In genomic region chr6:143531720-143532504, GRCh38 we compare ENCODE assay signal across 17 cellular contexts. TPM values are rescaled to one million over a fixed set of nuclear protein-coding genes. Genes with fewer than 3 reads are reported as not detected.
DNase-seq lines count a peak whose midpoint lies in the region; TF ChIP-seq lines count a peak whose summit lies in the region.
"Had no signal": no experiment of that assay in that cellular context is flagged by ENCODE, and none has a peak within 500 bp of the region (broad histone marks: within the 10 kb centered on the region; RNA-seq: fewer than 3 reads in every experiment).

No MANE protein-coding gene starts in this region.

- H3K4me1 ChIP-seq in colonic mucosa (no peaks in the 10 kb centered on the region), transverse colon (peaks cover 0 to 25% (median 11%) of the 10 kb centered on the region in 4 donors)

- H3K4me1 Mint-ChIP-seq in activated CD4-positive, alpha-beta memory T cell treated with anti-CD3 and anti-CD28 coated beads for 36 hours (ENCODE audit: low read depth), result peaks cover 20% of the 10 kb centered on the region
- peaks cover 18% of the 10 kb centered on the region for H3K4me1 Mint-ChIP-seq in activated CD4-positive, alpha-beta memory T cell treated with anti-CD3 and anti-CD28 coated beads, Interleukin-2, amount 10 ng/mL, durations not matched to agents 7 days and 5 days

- H3K4me3 ChIP-seq in colonic mucosa, result no peak overlapping the region
- H3K4me3 ChIP-seq in transverse colon, result no peak overlapping the region
- H3K4me3 ChIP-seq: A549, GM23338, HAP-1 had no signal

- H3K27me3 Mint-ChIP-seq in activated CD4-positive, alpha-beta memory T cell treated with anti-CD3 and anti-CD28 coated beads for 36 hours, result no peaks in the 10 kb centered on the region
- H3K27me3 Mint-ChIP-seq in activated CD4-positive, alpha-beta memory T cell treated with anti-CD3 and anti-CD28 coated beads, Interleukin-2, amount 10 ng/mL, durations not matched to agents 7 days and 5 days, result no peaks in the 10 kb centered on the region
- H3K27me3 Mint-ChIP-seq: B cell had no signal

- no peak for TF ChIP-seq POLR2A in transverse colon (IDR thresholded peaks at IDR 0.05)

- H3K9me3 ChIP-seq in colonic mucosa, result no peaks in the 10 kb centered on the region
- H3K9me3 ChIP-seq in transverse colon, result no peaks in the 10 kb centered on the region
- H3K9me3 ChIP-seq: A549, HAP-1 had no signal

- no peak overlapping the region for H3K9ac ChIP-seq in colonic mucosa (ENCODE audit: low read depth in 2 of 2, low read length in 2 of 2)

- no peaks in the 10 kb centered on the region for H3K9me3 Mint-ChIP-seq in activated CD4-positive, alpha-beta memory T cell treated with anti-CD3 and anti-CD28 coated beads for 36 hours
- H3K9me3 Mint-ChIP-seq in activated CD4-positive, alpha-beta memory T cell treated with anti-CD3 and anti-CD28 coated beads, Interleukin-2, amount 10 ng/mL, durations not matched to agents 7 days and 5 days, result no peaks in the 10 kb centered on the region
- H3K9me3 Mint-ChIP-seq: CD14-positive monocyte, GM23338 had no signal

- TF ChIP-seq EP300 in transverse colon (IDR thresholded peaks at IDR 0.05; ENCODE audit: low read depth), result no peak

- intact Hi-C loops in activated CD4-positive, alpha-beta memory T cell treated with anti-CD3 and anti-CD28 coated beads for 36 hours (cut with micrococcal nuclease), result no loop called here
- intact Hi-C loops in colonic mucosa (cut with DNase I), result no loop called here
- intact Hi-C loops in transverse colon (cut with DNase I; ENCODE audit: low total_unique reads), result no loop called here

- TF ChIP-seq CTCF in colonic mucosa (IDR thresholded peaks at IDR 0.05) (no peak), transverse colon (IDR thresholded peaks at IDR 0.05) (no peak)

- peak; percentile 47 for DNase-seq in activated CD4-positive, alpha-beta memory T cell treated with anti-CD3 and anti-CD28 coated beads for 36 hours
- DNase-seq in activated CD4-positive, alpha-beta memory T cell treated with anti-CD3 and anti-CD28 coated beads, Interleukin-2, amount 10 ng/mL, durations not matched to agents 7 days and 5 days, result no peak
- peak; percentile 15 for DNase-seq in LoVo (ENCODE audit: low spot score)
- DNase-seq in colonic mucosa, result peak; percentile 45
- peak; percentile 37 for DNase-seq in transverse colon
- DNase-seq in SKM-1 (lab: John Stamatoyannopoulos, UW; ENCODE audit: unreplicated experiment), result no peak
- DNase-seq in DMS53 (lab: John Stamatoyannopoulos, UW), result no peak
- DNase-seq: GDM1, NCI-H1694, NCI-H2081, NCI-H2171, NCI-H524 treated with DMSO at 0.1 percent for 48 hours had no signal

- H3K27me3 ChIP-seq in colonic mucosa (no peaks in the 10 kb centered on the region), transverse colon (no peaks in the 10 kb centered on the region)

- H3K27ac ChIP-seq in colonic mucosa (no peak overlapping the region), transverse colon (peak overlapping the region in 1 of 4 donors; percentile 51)
- H3K27ac ChIP-seq: A549 had no signal

- H3K4me3 Mint-ChIP-seq in activated CD4-positive, alpha-beta memory T cell treated with anti-CD3 and anti-CD28 coated beads for 36 hours, result no peak overlapping the region
- no peak overlapping the region for H3K4me3 Mint-ChIP-seq in activated CD4-positive, alpha-beta memory T cell treated with anti-CD3 and anti-CD28 coated beads, Interleukin-2, amount 10 ng/mL, durations not matched to agents 7 days and 5 days
- H3K4me3 Mint-ChIP-seq: B cell, CD14-positive monocyte, GM23338 had no signal

- 60 to 62% methylated on average over 4 to 5 of the region's 5 CpGs for WGBS in transverse colon (ENCODE audit: low coverage in 1 of 2), 2 donors

- POLR2A ChIA-PET in activated CD4-positive, alpha-beta memory T cell treated with anti-CD3 and anti-CD28 coated beads for 36 hours (lab: Charles Lee), result no interaction called here
- POLR2A ChIA-PET in activated CD4-positive, alpha-beta memory T cell treated with anti-CD3 and anti-CD28 coated beads, Interleukin-2, amount 10 ng/mL, durations not matched to agents 7 days and 5 days (lab: Charles Lee), result interaction anchor here (2.0 kb wide), 1 partner anchor 20 kb away, joined by 7 read pairs; the partner anchor contains the start of gene FUCA2

- CTCF ChIA-PET in activated CD4-positive, alpha-beta memory T cell treated with anti-CD3 and anti-CD28 coated beads for 36 hours (lab: Charles Lee), result interaction anchor here (2.3 kb wide), 1 partner anchor 19 kb away, joined by 10 read pairs; no protein-coding TSS in a partner anchor
- CTCF ChIA-PET in activated CD4-positive, alpha-beta memory T cell treated with anti-CD3 and anti-CD28 coated beads, Interleukin-2, amount 10 ng/mL, durations not matched to agents 7 days and 5 days (lab: Charles Lee), result interaction anchor here (0.6 kb wide), 1 partner anchor 731 kb away, joined by 3 read pairs; no protein-coding TSS in a partner anchor

- no peak overlapping the region for H3K27ac Mint-ChIP-seq in activated CD4-positive, alpha-beta memory T cell treated with anti-CD3 and anti-CD28 coated beads for 36 hours
- H3K27ac Mint-ChIP-seq in activated CD4-positive, alpha-beta memory T cell treated with anti-CD3 and anti-CD28 coated beads, Interleukin-2, amount 10 ng/mL, durations not matched to agents 7 days and 5 days, result no peak overlapping the region
- H3K27ac Mint-ChIP-seq: B cell, CD14-positive monocyte, GM23338 had no signal

- no peaks in the 10 kb centered on the region for H3K36me3 Mint-ChIP-seq in activated CD4-positive, alpha-beta memory T cell treated with anti-CD3 and anti-CD28 coated beads for 36 hours
- H3K36me3 Mint-ChIP-seq in activated CD4-positive, alpha-beta memory T cell treated with anti-CD3 and anti-CD28 coated beads, Interleukin-2, amount 10 ng/mL, durations not matched to agents 7 days and 5 days (ENCODE audit: low read depth), result no peaks in the 10 kb centered on the region
- H3K36me3 Mint-ChIP-seq: CD14-positive monocyte had no signal

- in situ Hi-C loops in transverse colon (cut with MboI; ENCODE audit: low pct_ligation_motif_present in 1 of 4, low pct_unique_long_range_greater_than_20kb in 1 of 4, low sequenced_read_pairs in 3 of 4), result no loop called here

- no peaks in the 10 kb centered on the region for H3K36me3 ChIP-seq in colonic mucosa
- no peaks in the 10 kb centered on the region for H3K36me3 ChIP-seq in transverse colon
- H3K36me3 ChIP-seq: HAP-1 had no signal

RNA-seq across cellular contexts. Expression of gene FUCA2, which starts 20.4 kb away (rescaled TPM):
- total RNA-seq in activated CD4-positive, alpha-beta memory T cell treated with anti-CD3 and anti-CD28 coated beads for 36 hours, result 10 to 100 TPM; 16.5 to 16.8 TPM
- total RNA-seq in activated CD4-positive, alpha-beta memory T cell treated with anti-CD3 and anti-CD28 coated beads, Interleukin-2, amount 10 ng/mL, durations not matched to agents 7 days and 5 days, result 10 to 100 TPM; 22.1 to 23.1 TPM
- total RNA-seq in colonic mucosa (10 to 100 TPM; 72.2 to 93.1 TPM), transverse colon (10 to 100 TPM; 19.5 to 70.3 (median 46.9) TPM)

Comparison
In these comparisons a context has a peak if more than half of its experiments do, and no peak if none do; other contexts are left out.
1. DNase-seq: peak in activated CD4-positive, alpha-beta memory T cell treated with anti-CD3 and anti-CD28 coated beads for 36 hours (single experiment), LoVo (single experiment), colonic mucosa (single experiment) and transverse colon (single experiment); none in activated CD4-positive, alpha-beta memory T cell treated with anti-CD3 and anti-CD28 coated beads, Interleukin-2, amount 10 ng/mL, durations not matched to agents 7 days and 5 days (single experiment), SKM-1 (single experiment) and DMS53 (single experiment).